In the genomic region with DNA sequence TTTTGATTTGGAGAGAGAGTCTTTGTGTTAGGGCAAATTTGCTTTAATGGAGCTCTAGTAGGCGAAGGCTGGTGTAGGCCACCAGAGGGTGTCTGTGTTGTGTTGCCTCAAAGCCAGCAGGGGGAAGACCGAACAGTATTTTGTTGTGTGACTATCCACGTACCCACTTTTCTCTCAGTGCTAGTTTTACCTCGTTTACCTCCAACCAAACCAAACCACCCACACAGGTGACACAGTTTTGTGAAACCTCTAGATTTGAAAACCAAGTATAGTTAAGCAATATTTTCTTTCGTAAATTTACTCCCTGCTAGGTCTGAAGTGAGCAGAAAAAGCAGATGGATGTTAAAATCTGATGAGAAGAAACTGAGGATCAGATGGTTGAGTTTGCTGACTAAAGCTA, we compare ENCODE assay signal across 1 cellular context.
A peak's percentile ranks its signal among the peaks of the same experiment; 100 is the strongest.
TF ChIP-seq lines count a peak whose summit lies in the region.

No MANE protein-coding gene starts in this region.

TF ChIP-seq in GM12878, 131 proteins besides CTCF, POLR2A, EP300 and RAD21 (continues in another document):
- no peak for TF ChIP-seq BRCA1 (IDR thresholded peaks at IDR 0.05; ENCODE audit: low read depth, low read length)
- no peak for TF ChIP-seq HDAC2 (IDR thresholded peaks at IDR 0.05)
- TF ChIP-seq NFIC (IDR thresholded peaks at IDR 0.05; ENCODE audit: low read depth, low read length), result no peak
- TF ChIP-seq CBFB (IDR thresholded peaks at IDR 0.05; ENCODE audit: low read depth), result no peak
- TF ChIP-seq BMI1 (IDR thresholded peaks at IDR 0.05; ENCODE audit: borderline replicate concordance), result no peak
- TF ChIP-seq FOXK2 (IDR thresholded peaks at IDR 0.05), result no peak
- TF ChIP-seq TAF1 (IDR thresholded peaks at IDR 0.05; ENCODE audit: borderline replicate concordance, low read depth, low read length), result no peak
- TF ChIP-seq, protein P1, sequence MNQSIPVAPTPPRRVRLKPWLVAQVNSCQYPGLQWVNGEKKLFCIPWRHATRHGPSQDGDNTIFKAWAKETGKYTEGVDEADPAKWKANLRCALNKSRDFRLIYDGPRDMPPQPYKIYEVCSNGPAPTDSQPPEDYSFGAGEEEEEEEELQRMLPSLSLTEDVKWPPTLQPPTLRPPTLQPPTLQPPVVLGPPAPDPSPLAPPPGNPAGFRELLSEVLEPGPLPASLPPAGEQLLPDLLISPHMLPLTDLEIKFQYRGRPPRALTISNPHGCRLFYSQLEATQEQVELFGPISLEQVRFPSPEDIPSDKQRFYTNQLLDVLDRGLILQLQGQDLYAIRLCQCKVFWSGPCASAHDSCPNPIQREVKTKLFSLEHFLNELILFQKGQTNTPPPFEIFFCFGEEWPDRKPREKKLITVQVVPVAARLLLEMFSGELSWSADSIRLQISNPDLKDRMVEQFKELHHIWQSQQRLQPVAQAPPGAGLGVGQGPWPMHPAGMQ (IDR thresholded peaks at IDR 0.05; ENCODE audit: borderline replicate concordance), result no peak
- no peak for TF ChIP-seq BACH1 (IDR thresholded peaks at IDR 0.05; ENCODE audit: borderline replicate concordance)
- no peak for TF ChIP-seq ASH2L (IDR thresholded peaks at IDR 0.05; ENCODE audit: borderline replicate concordance, low read depth)
- no peak for TF ChIP-seq EZH2 (IDR thresholded peaks at IDR 0.05; ENCODE audit: borderline replicate concordance, control insufficient read depth, low read depth, low read length)
- TF ChIP-seq RELA (IDR thresholded peaks at IDR 0.05; ENCODE audit: borderline replicate concordance, partially characterized antibody), result no peak
- TF ChIP-seq, protein P2, sequence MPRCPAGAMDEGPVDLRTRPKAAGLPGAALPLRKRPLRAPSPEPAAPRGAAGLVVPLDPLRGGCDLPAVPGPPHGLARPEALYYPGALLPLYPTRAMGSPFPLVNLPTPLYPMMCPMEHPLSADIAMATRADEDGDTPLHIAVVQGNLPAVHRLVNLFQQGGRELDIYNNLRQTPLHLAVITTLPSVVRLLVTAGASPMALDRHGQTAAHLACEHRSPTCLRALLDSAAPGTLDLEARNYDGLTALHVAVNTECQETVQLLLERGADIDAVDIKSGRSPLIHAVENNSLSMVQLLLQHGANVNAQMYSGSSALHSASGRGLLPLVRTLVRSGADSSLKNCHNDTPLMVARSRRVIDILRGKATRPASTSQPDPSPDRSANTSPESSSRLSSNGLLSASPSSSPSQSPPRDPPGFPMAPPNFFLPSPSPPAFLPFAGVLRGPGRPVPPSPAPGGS (IDR thresholded peaks at IDR 0.05; ENCODE audit: borderline replicate concordance, insufficient read depth, low read depth, low read length, poor library complexity, severe bottlenecking), result no peak
- TF ChIP-seq, protein P3, sequence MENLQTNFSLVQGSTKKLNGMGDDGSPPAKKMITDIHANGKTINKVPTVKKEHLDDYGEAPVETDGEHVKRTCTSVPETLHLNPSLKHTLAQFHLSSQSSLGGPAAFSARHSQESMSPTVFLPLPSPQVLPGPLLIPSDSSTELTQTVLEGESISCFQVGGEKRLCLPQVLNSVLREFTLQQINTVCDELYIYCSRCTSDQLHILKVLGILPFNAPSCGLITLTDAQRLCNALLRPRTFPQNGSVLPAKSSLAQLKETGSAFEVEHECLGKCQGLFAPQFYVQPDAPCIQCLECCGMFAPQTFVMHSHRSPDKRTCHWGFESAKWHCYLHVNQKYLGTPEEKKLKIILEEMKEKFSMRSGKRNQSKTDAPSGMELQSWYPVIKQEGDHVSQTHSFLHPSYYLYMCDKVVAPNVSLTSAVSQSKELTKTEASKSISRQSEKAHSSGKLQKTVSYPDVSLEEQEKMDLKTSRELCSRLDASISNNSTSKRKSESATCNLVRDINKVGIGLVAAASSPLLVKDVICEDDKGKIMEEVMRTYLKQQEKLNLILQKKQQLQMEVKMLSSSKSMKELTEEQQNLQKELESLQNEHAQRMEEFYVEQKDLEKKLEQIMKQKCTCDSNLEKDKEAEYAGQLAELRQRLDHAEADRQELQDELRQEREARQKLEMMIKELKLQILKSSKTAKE (IDR thresholded peaks at IDR 0.05; ENCODE audit: low read depth, poor library complexity, severe bottlenecking), result peak; percentile 51
- no peak for TF ChIP-seq ZSCAN29 (IDR thresholded peaks at IDR 0.05)
- TF ChIP-seq NFXL1 (IDR thresholded peaks at IDR 0.05; ENCODE audit: borderline replicate concordance), result no peak
- TF ChIP-seq NKRF (conservative IDR thresholded peaks at IDR 0.05), result no peak
- TF ChIP-seq CUX1 (IDR thresholded peaks at IDR 0.05; ENCODE audit: insufficient replicate concordance, low read depth, low read length), result no peak
- no peak for TF ChIP-seq SRF (IDR thresholded peaks at IDR 0.05; ENCODE audit: low read depth in 2 of 2, low read length in 2 of 2)
- no peak for TF ChIP-seq CHD4 (IDR thresholded peaks at IDR 0.05)
- no peak for TF ChIP-seq TCF12 (IDR thresholded peaks at IDR 0.05; ENCODE audit: low read depth, low read length)
- no peak for TF ChIP-seq ZBTB40 (IDR thresholded peaks at IDR 0.05; ENCODE audit: borderline replicate concordance)
- TF ChIP-seq, protein P4, sequence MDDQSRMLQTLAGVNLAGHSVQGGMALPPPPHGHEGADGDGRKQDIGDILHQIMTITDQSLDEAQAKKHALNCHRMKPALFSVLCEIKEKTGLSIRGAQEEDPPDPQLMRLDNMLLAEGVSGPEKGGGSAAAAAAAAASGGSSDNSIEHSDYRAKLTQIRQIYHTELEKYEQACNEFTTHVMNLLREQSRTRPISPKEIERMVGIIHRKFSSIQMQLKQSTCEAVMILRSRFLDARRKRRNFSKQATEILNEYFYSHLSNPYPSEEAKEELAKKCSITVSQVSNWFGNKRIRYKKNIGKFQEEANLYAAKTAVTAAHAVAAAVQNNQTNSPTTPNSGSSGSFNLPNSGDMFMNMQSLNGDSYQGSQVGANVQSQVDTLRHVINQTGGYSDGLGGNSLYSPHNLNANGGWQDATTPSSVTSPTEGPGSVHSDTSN (IDR thresholded peaks at IDR 0.05; ENCODE audit: insufficient replicate concordance, low read depth, low read length), result no peak
- no peak for TF ChIP-seq MAX (IDR thresholded peaks at IDR 0.05; ENCODE audit: low read depth, low read length)
- TF ChIP-seq ZNF274 (IDR thresholded peaks at IDR 0.05; ENCODE audit: insufficient read depth, insufficient read length), result no peak
- TF ChIP-seq YY1 (IDR thresholded peaks at IDR 0.05; ENCODE audit: low read depth, low read length), result peak; percentile 77; the same call in 1 of the 2 replicates
- TF ChIP-seq, protein P5, sequence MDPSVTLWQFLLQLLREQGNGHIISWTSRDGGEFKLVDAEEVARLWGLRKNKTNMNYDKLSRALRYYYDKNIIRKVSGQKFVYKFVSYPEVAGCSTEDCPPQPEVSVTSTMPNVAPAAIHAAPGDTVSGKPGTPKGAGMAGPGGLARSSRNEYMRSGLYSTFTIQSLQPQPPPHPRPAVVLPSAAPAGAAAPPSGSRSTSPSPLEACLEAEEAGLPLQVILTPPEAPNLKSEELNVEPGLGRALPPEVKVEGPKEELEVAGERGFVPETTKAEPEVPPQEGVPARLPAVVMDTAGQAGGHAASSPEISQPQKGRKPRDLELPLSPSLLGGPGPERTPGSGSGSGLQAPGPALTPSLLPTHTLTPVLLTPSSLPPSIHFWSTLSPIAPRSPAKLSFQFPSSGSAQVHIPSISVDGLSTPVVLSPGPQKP (IDR thresholded peaks at IDR 0.05; ENCODE audit: low read depth, low read length), result no peak
- TF ChIP-seq, protein P6, sequence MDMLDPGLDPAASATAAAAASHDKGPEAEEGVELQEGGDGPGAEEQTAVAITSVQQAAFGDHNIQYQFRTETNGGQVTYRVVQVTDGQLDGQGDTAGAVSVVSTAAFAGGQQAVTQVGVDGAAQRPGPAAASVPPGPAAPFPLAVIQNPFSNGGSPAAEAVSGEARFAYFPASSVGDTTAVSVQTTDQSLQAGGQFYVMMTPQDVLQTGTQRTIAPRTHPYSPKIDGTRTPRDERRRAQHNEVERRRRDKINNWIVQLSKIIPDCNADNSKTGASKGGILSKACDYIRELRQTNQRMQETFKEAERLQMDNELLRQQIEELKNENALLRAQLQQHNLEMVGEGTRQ (IDR thresholded peaks at IDR 0.05; ENCODE audit: borderline replicate concordance, low read depth, low read length), result no peak
- TF ChIP-seq HSF1 (IDR thresholded peaks at IDR 0.05; ENCODE audit: low read depth, low read length), result no peak
- TF ChIP-seq ZBED1 (IDR thresholded peaks at IDR 0.05; ENCODE audit: borderline replicate concordance), result no peak
